ENCODE assay signal across 32 cellular contexts in genomic region chr21:42272109-42272962, GRCh38. TPM values are rescaled to one million over a fixed set of nuclear protein-coding genes. Genes with fewer than 3 reads are reported as not detected.
"Had no signal": no experiment of that assay in that cellular context is flagged by ENCODE, and none has a peak within 500 bp of the region (broad histone marks: within the 10 kb centered on the region; RNA-seq: fewer than 3 reads in every experiment).

No MANE protein-coding gene starts in this region.

- H3K27me3 ChIP-seq: brain microvascular endothelial cell, esophagus muscularis mucosa, foreskin keratinocyte, gastrocnemius medialis had no signal

- H3K9me3 ChIP-seq: esophagus muscularis mucosa, gastrocnemius medialis had no signal

- H3K27ac ChIP-seq: brain microvascular endothelial cell, esophagus muscularis mucosa, foreskin keratinocyte, gastrocnemius medialis had no signal

- H3K4me1 ChIP-seq: foreskin keratinocyte had no signal

- H3K36me3 ChIP-seq: brain microvascular endothelial cell had no signal

- ATAC-seq: activated CD4-positive, alpha-beta T cell treated with anti-CD3 and anti-CD28 coated beads for 36 hours; activated CD8-positive, alpha-beta memory T cell treated with anti-CD3 and anti-CD28 coated beads, Interleukin-2, amount 10 ng/mL, durations not matched to agents 7 days and 5 days; activated CD8-positive, alpha-beta T cell treated with anti-CD3 and anti-CD28 coated beads, Interleukin-2, amount 10 ng/mL, durations not matched to agents 7 days and 5 days; activated naive CD4-positive, alpha-beta T cell treated with anti-CD3 and anti-CD28 coated beads, Interleukin-2, amount 50 U/mL, for 72 hours; effector memory CD8-positive, alpha-beta T cell; foreskin keratinocyte; gastrocnemius medialis had no signal

- DNase-seq: activated CD4-positive, alpha-beta memory T cell treated with anti-CD3 and anti-CD28 coated beads for 36 hours; activated CD4-positive, alpha-beta T cell treated with anti-CD3 and anti-CD28 coated beads for 36 hours; activated CD4-positive, alpha-beta T cell treated with anti-CD3 and anti-CD28 coated beads, Interleukin-2, amount 10 ng/mL, durations not matched to agents 24 days and 14 days; activated CD4-positive, CD25-positive, alpha-beta regulatory T cell; activated CD4-positive, CD25-positive, alpha-beta regulatory T cell treated with anti-CD3 and anti-CD28 coated beads, Interleukin-2, amount 50 U/mL, for 72 hours; activated CD8-positive, alpha-beta memory T cell treated with anti-CD3 and anti-CD28 coated beads, Interleukin-2, amount 10 ng/mL, durations not matched to agents 7 days and 5 days; activated CD8-positive, alpha-beta memory T cell treated with anti-CD3 and anti-CD28 coated beads, Interleukin-2, amount 50 U/mL, for 4 hours; activated CD8-positive, alpha-beta T cell treated with anti-CD3 and anti-CD28 coated beads, Interleukin-2, amount 10 ng/mL, durations not matched to agents 7 days and 5 days; activated effector memory CD4-positive, alpha-beta T cell treated with anti-CD3 and anti-CD28 coated beads, Interleukin-2, amount 50 U/mL, for 16 hours; activated naive CD4-positive, alpha-beta T cell treated with anti-CD3 and anti-CD28 coated beads, Interleukin-2, amount 10 ng/mL, durations not matched to agents 7 days and 5 days; activated naive CD8-positive, alpha-beta T cell treated with anti-CD3 and anti-CD28 coated beads, Interleukin-2, amount 10 ng/mL, durations not matched to agents 7 days and 5 days; activated T-cell treated with anti-CD3 and anti-CD28 coated beads, Interleukin-2, amount 50 U/mL, for 1 hour; activated T-cell treated with anti-CD3 and anti-CD28 coated beads, Interleukin-2, amount 50 U/mL, for 48 hours; anterior cingulate cortex; brain microvascular endothelial cell; cortex of kidney; dermis blood vessel endothelial cell; effector CD4-positive, alpha-beta T cell; effector memory CD8-positive, alpha-beta T cell; erythroblast; foreskin keratinocyte; gastrocnemius medialis; T-helper 2 cell had no signal

- H3K36me3 Mint-ChIP-seq: activated CD8-positive, alpha-beta memory T cell treated with anti-CD3 and anti-CD28 coated beads, Interleukin-2, amount 10 ng/mL, durations not matched to agents 7 days and 5 days; activated naive CD4-positive, alpha-beta T cell treated with anti-CD3 and anti-CD28 coated beads, Interleukin-2, amount 50 U/mL, for 72 hours; activated naive CD8-positive, alpha-beta T cell treated with anti-CD3 and anti-CD28 coated beads, Interleukin-2, amount 10 ng/mL, durations not matched to agents 7 days and 5 days had no signal

- H3K4me3 ChIP-seq: esophagus muscularis mucosa, gastrocnemius medialis had no signal

- H3K27me3 Mint-ChIP-seq: activated CD4-positive, alpha-beta memory T cell treated with anti-CD3 and anti-CD28 coated beads for 36 hours; activated CD4-positive, alpha-beta T cell treated with anti-CD3 and anti-CD28 coated beads for 36 hours; activated CD4-positive, alpha-beta T cell treated with anti-CD3 and anti-CD28 coated beads, Interleukin-2, amount 10 ng/mL, durations not matched to agents 24 days and 14 days; activated CD8-positive, alpha-beta memory T cell treated with anti-CD3 and anti-CD28 coated beads, Interleukin-2, amount 10 ng/mL, durations not matched to agents 7 days and 5 days; activated naive CD4-positive, alpha-beta T cell treated with anti-CD3 and anti-CD28 coated beads, Interleukin-2, amount 10 ng/mL, durations not matched to agents 7 days and 5 days; activated naive CD8-positive, alpha-beta T cell treated with anti-CD3 and anti-CD28 coated beads, Interleukin-2, amount 10 ng/mL, durations not matched to agents 7 days and 5 days; effector memory CD8-positive, alpha-beta T cell had no signal

- H3K27ac Mint-ChIP-seq: activated CD4-positive, alpha-beta memory T cell treated with anti-CD3 and anti-CD28 coated beads for 36 hours; activated CD4-positive, alpha-beta T cell treated with anti-CD3 and anti-CD28 coated beads for 36 hours; activated CD4-positive, alpha-beta T cell treated with anti-CD3 and anti-CD28 coated beads, Interleukin-2, amount 10 ng/mL, durations not matched to agents 24 days and 14 days; activated CD8-positive, alpha-beta memory T cell treated with anti-CD3 and anti-CD28 coated beads, Interleukin-2, amount 10 ng/mL, durations not matched to agents 7 days and 5 days; activated CD8-positive, alpha-beta T cell treated with anti-CD3 and anti-CD28 coated beads, Interleukin-2, amount 10 ng/mL, durations not matched to agents 7 days and 5 days; activated naive CD4-positive, alpha-beta T cell treated with anti-CD3 and anti-CD28 coated beads, Interleukin-2, amount 10 ng/mL, durations not matched to agents 7 days and 5 days; activated T-helper 1 cell treated with anti-CD3 and anti-CD28 coated beads, Interleukin-12 subunit alpha, Interleukin-12 subunit beta, Interleukin-2, Interleukin-4 antibody, amounts not matched to agents 30 ng/mL and 10 ng/mL and 1 ng/mL, durations not matched to agents 14 hours and 24 hours and 36 hours; activated T-helper 2 cell treated with anti-CD3 and anti-CD28 coated beads, Interferon-gamma antibody, Interleukin-2, Interleukin-4, amounts not matched to agents 10 μg/mL and 5 μg/mL and 100 μg/mL, durations not matched to agents 14 hours and 24 hours and 36 hours had no signal

- FAIRE-seq: astrocyte, bronchial epithelial cell, colon had no signal

- H3K4me3 Mint-ChIP-seq: activated CD4-positive, alpha-beta memory T cell treated with anti-CD3 and anti-CD28 coated beads for 36 hours; activated CD4-positive, alpha-beta T cell treated with anti-CD3 and anti-CD28 coated beads for 36 hours; activated CD4-positive, alpha-beta T cell treated with anti-CD3 and anti-CD28 coated beads, Interleukin-2, amount 10 ng/mL, durations not matched to agents 24 days and 14 days; activated CD8-positive, alpha-beta memory T cell treated with anti-CD3 and anti-CD28 coated beads, Interleukin-2, amount 10 ng/mL, durations not matched to agents 7 days and 5 days; activated CD8-positive, alpha-beta T cell treated with anti-CD3 and anti-CD28 coated beads, Interleukin-2, amount 10 ng/mL, durations not matched to agents 7 days and 5 days; activated naive CD4-positive, alpha-beta T cell treated with anti-CD3 and anti-CD28 coated beads, Interleukin-2, amount 10 ng/mL, durations not matched to agents 7 days and 5 days; activated naive CD8-positive, alpha-beta T cell treated with anti-CD3 and anti-CD28 coated beads, Interleukin-2, amount 10 ng/mL, durations not matched to agents 7 days and 5 days; activated T-helper 1 cell treated with anti-CD3 and anti-CD28 coated beads, Interleukin-12 subunit alpha, Interleukin-12 subunit beta, Interleukin-2, Interleukin-4 antibody, amounts not matched to agents 30 ng/mL and 10 ng/mL and 1 ng/mL, durations not matched to agents 14 hours and 24 hours and 36 hours; effector memory CD8-positive, alpha-beta T cell had no signal

- H3K9me3 Mint-ChIP-seq: activated CD4-positive, alpha-beta memory T cell treated with anti-CD3 and anti-CD28 coated beads for 36 hours; activated CD4-positive, alpha-beta T cell treated with anti-CD3 and anti-CD28 coated beads, Interleukin-2, amount 10 ng/mL, durations not matched to agents 24 days and 14 days; activated naive CD4-positive, alpha-beta T cell treated with anti-CD3 and anti-CD28 coated beads, Interleukin-2, amount 10 ng/mL, durations not matched to agents 7 days and 5 days; activated naive CD4-positive, alpha-beta T cell treated with anti-CD3 and anti-CD28 coated beads, Interleukin-2, amount 50 U/mL, for 72 hours; activated naive CD8-positive, alpha-beta T cell treated with anti-CD3 and anti-CD28 coated beads, Interleukin-2, amount 10 ng/mL, durations not matched to agents 7 days and 5 days; activated T-helper 1 cell treated with anti-CD3 and anti-CD28 coated beads, Interleukin-12 subunit alpha, Interleukin-12 subunit beta, Interleukin-2, Interleukin-4 antibody, amounts not matched to agents 30 ng/mL and 10 ng/mL and 1 ng/mL, durations not matched to agents 14 hours and 24 hours and 36 hours; activated T-helper 2 cell treated with anti-CD3 and anti-CD28 coated beads, Interferon-gamma antibody, Interleukin-2, Interleukin-4, amounts not matched to agents 10 μg/mL and 5 μg/mL and 100 μg/mL, durations not matched to agents 14 hours and 24 hours and 36 hours; effector memory CD8-positive, alpha-beta T cell had no signal

RNA-seq across cellular contexts. Expression of gene TFF3, which starts 42.9 kb away (rescaled TPM):
- total RNA-seq: activated CD4-positive, alpha-beta memory T cell treated with anti-CD3 and anti-CD28 coated beads for 36 hours; activated CD4-positive, alpha-beta T cell treated with anti-CD3 and anti-CD28 coated beads for 36 hours; activated CD4-positive, alpha-beta T cell treated with anti-CD3 and anti-CD28 coated beads, Interleukin-2, amount 10 ng/mL, durations not matched to agents 24 days and 14 days; activated CD8-positive, alpha-beta memory T cell treated with anti-CD3 and anti-CD28 coated beads for 36 hours; activated CD8-positive, alpha-beta memory T cell treated with anti-CD3 and anti-CD28 coated beads, Interleukin-2, amount 10 ng/mL, durations not matched to agents 7 days and 5 days; activated CD8-positive, alpha-beta T cell treated with anti-CD3 and anti-CD28 coated beads, Interleukin-2, amount 10 ng/mL, durations not matched to agents 7 days and 5 days; activated naive CD4-positive, alpha-beta T cell treated with anti-CD3 and anti-CD28 coated beads, Interleukin-2, amount 50 U/mL, for 72 hours; activated naive CD8-positive, alpha-beta T cell treated with anti-CD3 and anti-CD28 coated beads, Interleukin-2, amount 10 ng/mL, durations not matched to agents 7 days and 5 days; activated T-helper 1 cell treated with anti-CD3 and anti-CD28 coated beads, Interleukin-12 subunit alpha, Interleukin-12 subunit beta, Interleukin-2, Interleukin-4 antibody, amounts not matched to agents 30 ng/mL and 10 ng/mL and 1 ng/mL, durations not matched to agents 14 hours and 24 hours and 36 hours; activated T-helper 2 cell treated with anti-CD3 and anti-CD28 coated beads, Interferon-gamma antibody, Interleukin-2, Interleukin-4, amounts not matched to agents 10 μg/mL and 5 μg/mL and 100 μg/mL, durations not matched to agents 14 hours and 24 hours and 36 hours; astrocyte; foreskin keratinocyte; T-helper 1 cell treated with Interleukin-12 subunit alpha and Interleukin-12 subunit beta and Interleukin-4 antibody, amounts not matched to agents 30 ng/mL and 1 ng/mL, for 36 hours had no signal
- polyA plus RNA-seq: foreskin keratinocyte had no signal
